In genomic region chr14:58533417-58533816, GRCh38 we compare ENCODE assay signal across 1 cellular context.
TF ChIP-seq lines count a peak whose summit lies in the region.

No MANE protein-coding gene starts in this region.

TF ChIP-seq in GM12878, 131 proteins besides CTCF, POLR2A, EP300 and RAD21 (continued from another document):
- no peak for TF ChIP-seq RELB (IDR thresholded peaks at IDR 0.05; ENCODE audit: low read depth)
- no peak for TF ChIP-seq MYB (IDR thresholded peaks at IDR 0.05; ENCODE audit: borderline replicate concordance, low read depth, low read length)
- no peak for TF ChIP-seq ZNF217 (IDR thresholded peaks at IDR 0.05)
- no peak for TF ChIP-seq MTA2 (IDR thresholded peaks at IDR 0.05; ENCODE audit: low read depth)
- TF ChIP-seq, protein P1, sequence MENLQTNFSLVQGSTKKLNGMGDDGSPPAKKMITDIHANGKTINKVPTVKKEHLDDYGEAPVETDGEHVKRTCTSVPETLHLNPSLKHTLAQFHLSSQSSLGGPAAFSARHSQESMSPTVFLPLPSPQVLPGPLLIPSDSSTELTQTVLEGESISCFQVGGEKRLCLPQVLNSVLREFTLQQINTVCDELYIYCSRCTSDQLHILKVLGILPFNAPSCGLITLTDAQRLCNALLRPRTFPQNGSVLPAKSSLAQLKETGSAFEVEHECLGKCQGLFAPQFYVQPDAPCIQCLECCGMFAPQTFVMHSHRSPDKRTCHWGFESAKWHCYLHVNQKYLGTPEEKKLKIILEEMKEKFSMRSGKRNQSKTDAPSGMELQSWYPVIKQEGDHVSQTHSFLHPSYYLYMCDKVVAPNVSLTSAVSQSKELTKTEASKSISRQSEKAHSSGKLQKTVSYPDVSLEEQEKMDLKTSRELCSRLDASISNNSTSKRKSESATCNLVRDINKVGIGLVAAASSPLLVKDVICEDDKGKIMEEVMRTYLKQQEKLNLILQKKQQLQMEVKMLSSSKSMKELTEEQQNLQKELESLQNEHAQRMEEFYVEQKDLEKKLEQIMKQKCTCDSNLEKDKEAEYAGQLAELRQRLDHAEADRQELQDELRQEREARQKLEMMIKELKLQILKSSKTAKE (IDR thresholded peaks at IDR 0.05; ENCODE audit: low read depth, poor library complexity, severe bottlenecking), result no peak
- TF ChIP-seq MEF2B (IDR thresholded peaks at IDR 0.05; ENCODE audit: partially characterized antibody, poor library complexity, severe bottlenecking), result no peak
- TF ChIP-seq PML (IDR thresholded peaks at IDR 0.05; ENCODE audit: low read length), result no peak
- TF ChIP-seq ZBTB33 (IDR thresholded peaks at IDR 0.05), result no peak
- no peak for TF ChIP-seq MYC (IDR thresholded peaks at IDR 0.05; ENCODE audit: insufficient read depth, insufficient read length, insufficient replicate concordance, low read length, severe bottlenecking)
- TF ChIP-seq, protein P2, sequence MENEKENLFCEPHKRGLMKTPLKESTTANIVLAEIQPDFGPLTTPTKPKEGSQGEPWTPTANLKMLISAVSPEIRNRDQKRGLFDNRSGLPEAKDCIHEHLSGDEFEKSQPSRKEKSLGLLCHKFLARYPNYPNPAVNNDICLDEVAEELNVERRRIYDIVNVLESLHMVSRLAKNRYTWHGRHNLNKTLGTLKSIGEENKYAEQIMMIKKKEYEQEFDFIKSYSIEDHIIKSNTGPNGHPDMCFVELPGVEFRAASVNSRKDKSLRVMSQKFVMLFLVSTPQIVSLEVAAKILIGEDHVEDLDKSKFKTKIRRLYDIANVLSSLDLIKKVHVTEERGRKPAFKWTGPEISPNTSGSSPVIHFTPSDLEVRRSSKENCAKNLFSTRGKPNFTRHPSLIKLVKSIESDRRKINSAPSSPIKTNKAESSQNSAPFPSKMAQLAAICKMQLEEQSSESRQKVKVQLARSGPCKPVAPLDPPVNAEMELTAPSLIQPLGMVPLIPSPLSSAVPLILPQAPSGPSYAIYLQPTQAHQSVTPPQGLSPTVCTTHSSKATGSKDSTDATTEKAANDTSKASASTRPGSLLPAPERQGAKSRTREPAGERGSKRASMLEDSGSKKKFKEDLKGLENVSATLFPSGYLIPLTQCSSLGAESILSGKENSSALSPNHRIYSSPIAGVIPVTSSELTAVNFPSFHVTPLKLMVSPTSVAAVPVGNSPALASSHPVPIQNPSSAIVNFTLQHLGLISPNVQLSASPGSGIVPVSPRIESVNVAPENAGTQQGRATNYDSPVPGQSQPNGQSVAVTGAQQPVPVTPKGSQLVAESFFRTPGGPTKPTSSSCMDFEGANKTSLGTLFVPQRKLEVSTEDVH (IDR thresholded peaks at IDR 0.05; ENCODE audit: low read depth, partially characterized antibody), result no peak
- TF ChIP-seq TBL1XR1 (IDR thresholded peaks at IDR 0.05; ENCODE audit: low read depth, low read length), result no peak
- TF ChIP-seq ETV6 (conservative IDR thresholded peaks at IDR 0.05 in 1 of 2, IDR thresholded peaks at IDR 0.05 in 1 of 2; ENCODE audit: borderline replicate concordance in 1 of 2, low read depth in 1 of 2), result no peak
- TF ChIP-seq EED (IDR thresholded peaks at IDR 0.05; ENCODE audit: low read depth), result no peak
- TF ChIP-seq NR2C2 (IDR thresholded peaks at IDR 0.05; ENCODE audit: borderline replicate concordance, control insufficient read depth, insufficient read length, low read depth), result no peak
- TF ChIP-seq ZNF687 (IDR thresholded peaks at IDR 0.05), result no peak
